In genomic region chr3:111810909-111811308, GRCh38 we compare ENCODE assay signal across 12 cellular contexts. TPM values are rescaled to one million over a fixed set of nuclear protein-coding genes. Genes with fewer than 3 reads are reported as not detected.
DNase-seq lines count a peak whose midpoint lies in the region; ATAC-seq and TF ChIP-seq lines count a peak whose summit lies in the region.
"Had no signal": no experiment of that assay in that cellular context is flagged by ENCODE, and none has a peak within 500 bp of the region (broad histone marks: within the 10 kb centered on the region; RNA-seq: fewer than 3 reads in every experiment).

No MANE protein-coding gene starts in this region.

- TF ChIP-seq CTCF in RWPE1 (conservative IDR thresholded peaks at IDR 0.05; ENCODE audit: low read depth) (no peak), fibroblast of mammary gland (conservative IDR thresholded peaks at IDR 0.05; ENCODE audit: control insufficient read depth, insufficient read depth, low read depth, low read length) (no peak)

- no peak for ATAC-seq in T-helper 17 cell
- no peak for ATAC-seq in GM19455 (IDR thresholded peaks at IDR 0.05; ENCODE audit: unreplicated experiment)
- ATAC-seq in HG02759 (IDR thresholded peaks at IDR 0.05; ENCODE audit: unreplicated experiment), result no peak
- ATAC-seq: activated CD4-positive, alpha-beta T cell treated with anti-CD3 and anti-CD28 coated beads for 36 hours had no signal

- peaks cover 12% of the 10 kb centered on the region for H3K27me3 Mint-ChIP-seq in T-helper 17 cell

- CTCF ChIA-PET in RWPE1 (lab: Yijun Ruan, JAX), result no interaction called here

- POLR2A ChIA-PET in RWPE1 (lab: Yijun Ruan, JAX; ENCODE audit: low non-redundant PET), result interaction anchor here (0.6 kb wide), 1 partner anchor 867 kb away, joined by 3 read pairs; no protein-coding TSS in a partner anchor

- H3K4me1 Mint-ChIP-seq in T-helper 17 cell, result no peaks in the 10 kb centered on the region
- H3K4me1 Mint-ChIP-seq: activated CD4-positive, alpha-beta T cell treated with anti-CD3 and anti-CD28 coated beads for 36 hours had no signal

- H3K9me3 ChIP-seq in T-helper 17 cell (ENCODE audit: control insufficient read depth, low read length, poor library complexity, severe bottlenecking), result no peaks in the 10 kb centered on the region

- H3K27ac Mint-ChIP-seq in T-helper 17 cell, result no peak overlapping the region
- H3K27ac Mint-ChIP-seq: activated CD4-positive, alpha-beta T cell treated with anti-CD3 and anti-CD28 coated beads for 36 hours had no signal

- H3K4me3 ChIP-seq in fibroblast of mammary gland (ENCODE audit: control insufficient read depth, low read depth, low read length) (no peak overlapping the region), skeletal muscle cell (ENCODE audit: low read depth, low read length) (no peak overlapping the region)
- H3K4me3 ChIP-seq: esophagus squamous epithelium had no signal

- no peak overlapping the region for H3K4me3 Mint-ChIP-seq in T-helper 17 cell
- H3K4me3 Mint-ChIP-seq: activated CD4-positive, alpha-beta T cell treated with anti-CD3 and anti-CD28 coated beads for 36 hours had no signal

- H3K27ac ChIP-seq in RWPE1, result no peak overlapping the region

- peaks cover 3% of the 10 kb centered on the region for H3K36me3 Mint-ChIP-seq in T-helper 17 cell (ENCODE audit: low read depth)

- DNase-seq in ELR (ENCODE audit: low read depth) (peak; percentile 92), RWPE1 (ENCODE audit: low spot score) (peak; percentile 77), fibroblast of mammary gland (ENCODE audit: low read depth) (peak; percentile 96), skeletal muscle cell (ENCODE audit: low read depth) (peak; percentile 83), T-helper 17 cell (no peak), cortex of kidney (lab: John Stamatoyannopoulos, UW) (no peak)
- DNase-seq: activated CD4-positive, alpha-beta T cell treated with anti-CD3 and anti-CD28 coated beads for 36 hours; COR-L47; esophagus squamous epithelium; NCI-H345 had no signal

RNA-seq across cellular contexts. Expression of gene PHLDB2, which starts 48.2 kb away (rescaled TPM):
- total RNA-seq in T-helper 17 cell, result 10 to 100 TPM; 24.4 to 28.0 TPM

Comparison
In these comparisons a context has a peak if more than half of its experiments do, and no peak if none do; other contexts are left out.
1. DNase-seq: peak in ELR (single experiment), RWPE1 (single experiment), fibroblast of mammary gland (single experiment) and skeletal muscle cell (single experiment); none in T-helper 17 cell (0 of 3) and cortex of kidney (single experiment).